8 cellular contexts compared by ENCODE assay signal in the genomic region with DNA sequence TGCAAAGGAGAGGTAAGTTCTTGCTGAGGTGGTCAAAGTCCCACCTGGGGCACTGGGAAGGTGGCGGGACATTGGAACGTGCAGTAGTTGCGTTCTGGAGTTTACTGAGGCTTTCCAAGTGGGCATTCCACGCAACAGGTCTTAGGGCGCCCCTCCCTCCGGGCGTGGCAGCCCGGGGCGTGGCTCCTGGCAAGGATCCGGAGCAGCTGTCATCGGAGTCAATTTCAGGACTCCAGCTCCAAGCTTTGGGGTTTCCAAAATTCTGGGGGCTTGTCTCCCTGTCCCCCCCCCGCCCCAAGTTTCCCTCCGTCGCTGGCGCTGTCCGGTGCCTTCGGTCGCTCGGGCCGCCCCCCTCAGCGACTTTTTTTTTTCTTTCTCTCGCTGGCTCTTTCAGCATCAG. TPM values are rescaled to one million over a fixed set of nuclear protein-coding genes. Genes with fewer than 3 reads are reported as not detected.
DNase-seq lines count a peak whose midpoint lies in the region; ATAC-seq, FAIRE-seq and TF ChIP-seq lines count a peak whose summit lies in the region.

No MANE protein-coding gene starts in this region.

- no peaks in the 10 kb centered on the region for H3K9me3 ChIP-seq in astrocyte (ENCODE audit: insufficient read depth, low read depth, low read length)
- no peaks in the 10 kb centered on the region for H3K9me3 ChIP-seq in lower lobe of right lung
- H3K9me3 ChIP-seq in upper lobe of right lung, result no peaks in the 10 kb centered on the region

- intact Hi-C loops in lower lobe of right lung (cut with DNase I), result no loop called here
- intact Hi-C loops in upper lobe of right lung (cut with DNase I), result no loop called here

- H2AFZ ChIP-seq in astrocyte (ENCODE audit: low read depth, low read length), result peak overlapping the region; percentile 79

- no peak for TF ChIP-seq CTCF in GM12865 (IDR thresholded peaks at IDR 0.05; ENCODE audit: insufficient read depth, low read depth, low read length, missing control alignments)
- TF ChIP-seq CTCF in astrocyte (IDR thresholded peaks at IDR 0.05; ENCODE audit: insufficient read depth, low read depth, low read length), result no peak
- no peak for TF ChIP-seq CTCF in lower lobe of right lung (IDR thresholded peaks at IDR 0.05)
- TF ChIP-seq CTCF in upper lobe of right lung (IDR thresholded peaks at IDR 0.05), result no peak

- peak overlapping the region; percentile 71 for H3K4me3 ChIP-seq in GM12865 (ENCODE audit: low read depth, low read length)
- H3K4me3 ChIP-seq in astrocyte (ENCODE audit: insufficient read depth, low read depth, low read length), result peak overlapping the region; percentile 60
- peak overlapping the region; percentile 76 for H3K4me3 ChIP-seq in lower lobe of right lung
- H3K4me3 ChIP-seq in upper lobe of right lung, result peak overlapping the region; percentile 76

- no peaks in the 10 kb centered on the region for H3K79me2 ChIP-seq in astrocyte (ENCODE audit: insufficient read depth, low read length)

- H3K4me1 Mint-ChIP-seq in astrocyte (ENCODE audit: low read depth, unreplicated experiment), result peaks cover 3% of the 10 kb centered on the region

- H3K36me3 Mint-ChIP-seq in astrocyte (ENCODE audit: low read depth, unreplicated experiment), result peaks cover 2% of the 10 kb centered on the region

- no peaks in the 10 kb centered on the region for H3K36me3 ChIP-seq in astrocyte (ENCODE audit: insufficient read depth, low read length)
- peaks cover 2% of the 10 kb centered on the region for H3K36me3 ChIP-seq in lower lobe of right lung
- H3K36me3 ChIP-seq in upper lobe of right lung, result peaks cover under 1% of the 10 kb centered on the region

- FAIRE-seq in astrocyte (lab: Jason Lieb, UNC), result no peak

- ATAC-seq in HG03520 (IDR thresholded peaks at IDR 0.05; ENCODE audit: unreplicated experiment), result peak; percentile 3
- peak; percentile 72 to 73 for ATAC-seq in lower lobe of right lung
- ATAC-seq in upper lobe of right lung, result peak; percentile 40

- peaks cover 5% of the 10 kb centered on the region for H3K4me1 ChIP-seq in astrocyte (ENCODE audit: insufficient read depth, low read length)
- peaks cover 30% of the 10 kb centered on the region for H3K4me1 ChIP-seq in lower lobe of right lung
- peaks cover 8% of the 10 kb centered on the region for H3K4me1 ChIP-seq in upper lobe of right lung

- peak overlapping the region; percentile 78 for H3K9ac ChIP-seq in astrocyte (ENCODE audit: low read length)

- H3K27ac ChIP-seq in astrocyte (ENCODE audit: low read depth, low read length), result no peak overlapping the region
- peak overlapping the region; percentile 88 for H3K27ac ChIP-seq in lower lobe of right lung
- H3K27ac ChIP-seq in upper lobe of right lung, result peak overlapping the region; percentile 85

- H4K20me1 ChIP-seq in astrocyte (ENCODE audit: insufficient read depth, low read length), result no peaks in the 10 kb centered on the region

- H3K4me3 Mint-ChIP-seq in astrocyte (ENCODE audit: unreplicated experiment), result peak overlapping the region; percentile 71

- H3K27ac Mint-ChIP-seq in astrocyte (ENCODE audit: unreplicated experiment), result peak overlapping the region; percentile 47

- peaks cover 33% of the 10 kb centered on the region for H3K27me3 Mint-ChIP-seq in astrocyte (ENCODE audit: low read depth, unreplicated experiment)

- no peaks in the 10 kb centered on the region for H3K9me3 Mint-ChIP-seq in astrocyte (ENCODE audit: unreplicated experiment)

- H3K27me3 ChIP-seq in astrocyte (ENCODE audit: insufficient read depth, low read length), result peaks cover 12% of the 10 kb centered on the region
- peaks cover 6% of the 10 kb centered on the region for H3K27me3 ChIP-seq in lower lobe of right lung (ENCODE audit: low read depth)
- H3K27me3 ChIP-seq in upper lobe of right lung, result peaks cover 2% of the 10 kb centered on the region

- H3K4me2 ChIP-seq in astrocyte (ENCODE audit: low read length), result peak overlapping the region; percentile 91

- DNase-seq in GM12865 (ENCODE audit: low read depth) (no peak), astrocyte (ENCODE audit: low read depth) (no peak), lower lobe of right lung (peak; percentile 67), upper lobe of right lung (peak; percentile 78), activated gamma-delta T cell (lab: John Stamatoyannopoulos, UW) (no peak), putamen (ENCODE audit: low spot score) (no peak), NCI-H187 treated with DMSO at 0.1 percent for 48 hours (lab: John Stamatoyannopoulos, UW) (no peak)

RNA-seq across cellular contexts. Expression of a gene that starts 43.1 kb away (rescaled TPM):
- total RNA-seq in astrocyte, result 76.2 and 78.0 TPM in 2 replicates
- 55.9 TPM for total RNA-seq in lower lobe of right lung
- 50.5 TPM for total RNA-seq in upper lobe of right lung

Comparison
In these comparisons a context has a peak if more than half of its experiments do, and no peak if none do; other contexts are left out.
1. DNase-seq: peak in lower lobe of right lung (single experiment) and upper lobe of right lung (single experiment); none in GM12865 (single experiment), astrocyte (single experiment), activated gamma-delta T cell (single experiment), putamen (single experiment) and NCI-H187 treated with DMSO at 0.1 percent for 48 hours (single experiment).
2. ATAC-seq: peak in every context shown above with its lines; median percentile 72 in lower lobe of right lung; 40 in upper lobe of right lung; 3 in HG03520.
3. Peak in every context shown above with its lines, with median percentiles within 50 percentile points of each other: H3K4me3 ChIP-seq.